In genomic region chr19:10290876-10291553, GRCh38 we compare ENCODE assay signal across 8 cellular contexts. TPM values are rescaled to one million over a fixed set of nuclear protein-coding genes. Genes with fewer than 3 reads are reported as not detected.
DNase-seq lines count a peak whose midpoint lies in the region; ATAC-seq and TF ChIP-seq lines count a peak whose summit lies in the region.

No MANE protein-coding gene starts in this region.

- H3K27me3 ChIP-seq in foreskin keratinocyte (peaks cover 86% of the 10 kb centered on the region), parathyroid adenoma (ENCODE audit: control insufficient read depth, insufficient read depth, low read length) (peaks cover 11% of the 10 kb centered on the region)

- TF ChIP-seq POLR2A in NB4 (IDR thresholded peaks at IDR 0.05; ENCODE audit: extremely low read depth, insufficient read length) = no peak

- H3K79me2 ChIP-seq in parathyroid adenoma = no peaks in the 10 kb centered on the region

- H3K27ac ChIP-seq in foreskin keratinocyte = no peak overlapping the region
- H3K27ac ChIP-seq in parathyroid adenoma = no peak overlapping the region

- H3K4me1 ChIP-seq in foreskin keratinocyte (peaks cover 13% of the 10 kb centered on the region), parathyroid adenoma (peaks cover 12% of the 10 kb centered on the region)

- no peaks in the 10 kb centered on the region for H3K36me3 ChIP-seq in parathyroid adenoma (ENCODE audit: control insufficient read depth, insufficient read depth, low read length)

- H3K9me3 ChIP-seq in parathyroid adenoma (ENCODE audit: control insufficient read depth, low read length) = no peaks in the 10 kb centered on the region

- DNase-seq in ELR (ENCODE audit: low read depth) (peak; percentile 71), NB4 (ENCODE audit: low read depth) (peak; percentile 72), activated T-cell treated with anti-CD3 and anti-CD28 coated beads for 4 hours (peak; percentile 54), foreskin keratinocyte (peak in 1 of 2 donors; percentile 41), mucosa of gallbladder (ENCODE audit: low spot score) (no peak), DMS153 (lab: John Stamatoyannopoulos, UW) (no peak)

- H3K4me3 ChIP-seq in NB4 (ENCODE audit: low read depth, low read length) = no peak overlapping the region
- peak overlapping the region; percentile 39 for H3K4me3 ChIP-seq in parathyroid adenoma (ENCODE audit: low read depth, low read length)

- no peak overlapping the region for H3K9ac ChIP-seq in parathyroid adenoma

- peak overlapping the region; percentile 42 for H2AFZ ChIP-seq in parathyroid adenoma

- TF ChIP-seq CTCF in NB4 (IDR thresholded peaks at IDR 0.05; ENCODE audit: low read depth, low read length) (no peak), foreskin keratinocyte (conservative IDR thresholded peaks at IDR 0.05) (no peak), parathyroid adenoma (IDR thresholded peaks at IDR 0.05) (no peak)

- H3K4me2 ChIP-seq in parathyroid adenoma (ENCODE audit: low read length) = peak overlapping the region; percentile 73

- ATAC-seq in foreskin keratinocyte = peak; percentile 8
- ATAC-seq in GM19035 (IDR thresholded peaks at IDR 0.05; ENCODE audit: unreplicated experiment) = no peak

RNA-seq across cellular contexts. Expression of gene ICAM5, which starts 1.3 kb away (rescaled TPM):
- total RNA-seq in foreskin keratinocyte (2.5 and 3.8 TPM in 2 replicates), mucosa of gallbladder (0.49 TPM)
- 1.4 and 2.2 TPM in 2 replicates for polyA plus RNA-seq in foreskin keratinocyte

RNA-seq across cellular contexts. Expression of gene ICAM4, which starts 4.3 kb away (rescaled TPM):
- total RNA-seq in foreskin keratinocyte (0.49 and 0.71 TPM in 2 replicates), mucosa of gallbladder (0.72 TPM)
- polyA plus RNA-seq in foreskin keratinocyte = 0.51 and 1.8 TPM in 2 replicates

RNA-seq across cellular contexts. Expression of gene ZGLP1, which starts 18.6 kb away (rescaled TPM):
- total RNA-seq in foreskin keratinocyte = 1.6 and 2.6 TPM in 2 replicates
- 3.4 and 3.6 TPM in 2 replicates for polyA plus RNA-seq in foreskin keratinocyte
- 7.3 TPM for total RNA-seq in mucosa of gallbladder

RNA-seq across cellular contexts. Expression of gene ICAM1, which starts 20.1 kb away (rescaled TPM):
- 0.71 and 1.7 TPM in 2 replicates for total RNA-seq in foreskin keratinocyte
- polyA plus RNA-seq in foreskin keratinocyte = 0.56 and 1.3 TPM in 2 replicates
- 8.5 TPM for total RNA-seq in mucosa of gallbladder

RNA-seq across cellular contexts. Expression of gene FDX2, which starts 24.8 kb away (rescaled TPM):
- total RNA-seq in foreskin keratinocyte = 30.9 and 33.2 TPM in 2 replicates
- polyA plus RNA-seq in foreskin keratinocyte = 58.1 and 63.7 TPM in 2 replicates
- 21.8 TPM for total RNA-seq in mucosa of gallbladder

Comparison
In these comparisons a context has a peak if more than half of its experiments do, and no peak if none do; other contexts are left out.
1. DNase-seq: peak in ELR (single experiment), NB4 (single experiment) and activated T-cell treated with anti-CD3 and anti-CD28 coated beads for 4 hours (single experiment); none in mucosa of gallbladder (single experiment) and DMS153 (single experiment).